In the genomic region with DNA sequence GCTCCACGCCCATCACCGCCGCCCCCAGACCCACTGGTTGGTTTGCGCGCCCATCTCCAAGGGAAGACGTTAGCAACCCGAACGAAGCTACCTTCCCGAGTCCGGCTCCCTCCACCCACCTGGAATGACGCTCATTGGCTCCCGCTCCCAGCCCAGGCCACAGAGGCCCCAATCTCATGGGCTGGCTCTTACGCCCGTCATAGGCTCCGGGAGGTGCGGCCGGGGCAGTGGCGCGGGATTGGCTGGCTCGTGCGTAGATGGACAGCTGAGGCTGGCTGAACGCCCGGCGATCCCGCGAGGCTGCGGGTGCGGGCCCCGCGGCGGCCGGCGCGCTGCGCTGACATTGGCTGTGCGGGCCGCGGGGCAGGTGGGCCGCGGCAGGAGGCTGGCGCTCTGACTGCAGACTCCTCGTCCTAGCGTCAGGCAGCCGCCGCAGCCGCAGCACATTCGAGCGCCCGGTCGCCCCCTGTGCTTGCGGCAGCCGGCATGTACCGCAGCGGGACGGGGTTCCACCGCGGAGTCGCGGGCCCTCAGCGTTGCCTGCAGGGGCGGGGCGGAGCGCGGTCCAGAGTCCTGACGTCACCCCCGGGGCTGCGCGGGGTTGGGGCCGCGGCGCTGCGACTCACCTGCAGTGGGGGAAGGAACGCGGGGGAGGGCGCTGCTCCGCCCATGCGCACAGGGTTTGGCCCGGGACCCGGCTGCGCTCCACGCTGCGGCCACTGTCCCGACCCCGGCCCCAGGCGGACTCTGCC, we compare ENCODE assay signal across 1 cellular context.
TF ChIP-seq lines count a peak whose summit lies in the region.

No MANE protein-coding gene starts in this region.

TF ChIP-seq in H1, 55 proteins besides CTCF, POLR2A, EP300 and RAD21 (continued from another document):
- TF ChIP-seq, protein P1, sequence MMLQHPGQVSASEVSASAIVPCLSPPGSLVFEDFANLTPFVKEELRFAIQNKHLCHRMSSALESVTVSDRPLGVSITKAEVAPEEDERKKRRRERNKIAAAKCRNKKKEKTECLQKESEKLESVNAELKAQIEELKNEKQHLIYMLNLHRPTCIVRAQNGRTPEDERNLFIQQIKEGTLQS (IDR thresholded peaks at IDR 0.05; ENCODE audit: insufficient read depth, low read depth, low read length), result no peak
- peak; percentile 75 for TF ChIP-seq TAF7 (optimal IDR thresholded peaks at IDR 0.05; ENCODE audit: borderline replicate concordance, low read depth, low read length)
- TF ChIP-seq GABPA (IDR thresholded peaks at IDR 0.05; ENCODE audit: borderline replicate concordance, insufficient read depth, low read length), result 0 out of 2 replicates have a peak, but pooled peaks have one; percentile 18
- TF ChIP-seq JUND (IDR thresholded peaks at IDR 0.05; ENCODE audit: low read length), result peak; percentile 88
- TF ChIP-seq KDM1A (IDR thresholded peaks at IDR 0.05; ENCODE audit: borderline replicate concordance, low read length), result no peak
- TF ChIP-seq EZH2 (IDR thresholded peaks at IDR 0.05; ENCODE audit: low read depth, low read length, severe bottlenecking), result no peak
- TF ChIP-seq POU5F1 (IDR thresholded peaks at IDR 0.05; ENCODE audit: low read depth, low read length), result no peak
- no peak for TF ChIP-seq RFX5 (IDR thresholded peaks at IDR 0.05; ENCODE audit: borderline replicate concordance, low read depth, low read length)
- TF ChIP-seq RBBP5 (IDR thresholded peaks at IDR 0.05; ENCODE audit: borderline replicate concordance, low read depth, low read length), result peak; percentile 61; the same call in 1 of the 2 replicates
- no peak for TF ChIP-seq YY1 (IDR thresholded peaks at IDR 0.05; ENCODE audit: low read depth, low read length)
- 0 out of 2 replicates have a peak, but pooled peaks have one; percentile 17 for TF ChIP-seq JUN (IDR thresholded peaks at IDR 0.05; ENCODE audit: low read depth, low read length)
- peak; percentile 90 for TF ChIP-seq SP2 (IDR thresholded peaks at IDR 0.05; ENCODE audit: low read length)
- TF ChIP-seq SRF (IDR thresholded peaks at IDR 0.05; ENCODE audit: low read depth, low read length), result 0 out of 2 replicates have a peak, but pooled peaks have one; percentile 3
- TF ChIP-seq, protein P2, sequence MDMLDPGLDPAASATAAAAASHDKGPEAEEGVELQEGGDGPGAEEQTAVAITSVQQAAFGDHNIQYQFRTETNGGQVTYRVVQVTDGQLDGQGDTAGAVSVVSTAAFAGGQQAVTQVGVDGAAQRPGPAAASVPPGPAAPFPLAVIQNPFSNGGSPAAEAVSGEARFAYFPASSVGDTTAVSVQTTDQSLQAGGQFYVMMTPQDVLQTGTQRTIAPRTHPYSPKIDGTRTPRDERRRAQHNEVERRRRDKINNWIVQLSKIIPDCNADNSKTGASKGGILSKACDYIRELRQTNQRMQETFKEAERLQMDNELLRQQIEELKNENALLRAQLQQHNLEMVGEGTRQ (IDR thresholded peaks at IDR 0.05; ENCODE audit: low read length), result no peak
- no peak for TF ChIP-seq BCL11A (IDR thresholded peaks at IDR 0.05; ENCODE audit: low read depth in 2 of 2, low read length in 2 of 2)
- TF ChIP-seq, protein P3, sequence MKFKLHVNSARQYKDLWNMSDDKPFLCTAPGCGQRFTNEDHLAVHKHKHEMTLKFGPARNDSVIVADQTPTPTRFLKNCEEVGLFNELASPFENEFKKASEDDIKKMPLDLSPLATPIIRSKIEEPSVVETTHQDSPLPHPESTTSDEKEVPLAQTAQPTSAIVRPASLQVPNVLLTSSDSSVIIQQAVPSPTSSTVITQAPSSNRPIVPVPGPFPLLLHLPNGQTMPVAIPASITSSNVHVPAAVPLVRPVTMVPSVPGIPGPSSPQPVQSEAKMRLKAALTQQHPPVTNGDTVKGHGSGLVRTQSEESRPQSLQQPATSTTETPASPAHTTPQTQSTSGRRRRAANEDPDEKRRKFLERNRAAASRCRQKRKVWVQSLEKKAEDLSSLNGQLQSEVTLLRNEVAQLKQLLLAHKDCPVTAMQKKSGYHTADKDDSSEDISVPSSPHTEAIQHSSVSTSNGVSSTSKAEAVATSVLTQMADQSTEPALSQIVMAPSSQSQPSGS (IDR thresholded peaks at IDR 0.05; ENCODE audit: low read length), result no peak
- TF ChIP-seq BACH1 (IDR thresholded peaks at IDR 0.05; ENCODE audit: low read length), result peak; percentile 31; the same call in 1 of the 2 replicates
- TF ChIP-seq BRCA1 (IDR thresholded peaks at IDR 0.05; ENCODE audit: low read depth, low read length), result peak; percentile 65
- TF ChIP-seq MAFK (IDR thresholded peaks at IDR 0.05; ENCODE audit: low read depth, low read length), result no peak
- TF ChIP-seq POLR2AphosphoS5 (IDR thresholded peaks at IDR 0.05; ENCODE audit: low read depth, low read length), result peak; percentile 60; the same call in 1 of the 2 replicates
- TF ChIP-seq NANOG (IDR thresholded peaks at IDR 0.05; ENCODE audit: insufficient read depth, low read depth, low read length, poor library complexity, severe bottlenecking), result no peak
- peak; percentile 83 for TF ChIP-seq KDM4A (IDR thresholded peaks at IDR 0.05; ENCODE audit: low read depth, low read length, severe bottlenecking)
- TF ChIP-seq SIRT6 (IDR thresholded peaks at IDR 0.05; ENCODE audit: low read length), result no peak
- peak; percentile 72 for TF ChIP-seq ASH2L (IDR thresholded peaks at IDR 0.05; ENCODE audit: low read length)
- TF ChIP-seq SIX5 (IDR thresholded peaks at IDR 0.05; ENCODE audit: low read depth, low read length), result no peak
- TF ChIP-seq TCF12 (IDR thresholded peaks at IDR 0.05; ENCODE audit: low read depth, low read length), result peak; percentile 28; the same call in 1 of the 2 replicates
- peak; percentile 69; the same call in 1 of the 2 replicates for TF ChIP-seq TAF1 (IDR thresholded peaks at IDR 0.05; ENCODE audit: low read depth, low read length)
- TF ChIP-seq HDAC6 (IDR thresholded peaks at IDR 0.05; ENCODE audit: low read depth, low read length), result no peak
- TF ChIP-seq FOSL1 (IDR thresholded peaks at IDR 0.05; ENCODE audit: insufficient read depth, low read depth, low read length), result no peak
- TF ChIP-seq EGR1 (IDR thresholded peaks at IDR 0.05; ENCODE audit: borderline replicate concordance, low read depth, low read length), result peak; percentile 92; the same call in 1 of the 2 replicates
- peak; percentile 87 for TF ChIP-seq CREB1 (IDR thresholded peaks at IDR 0.05)
- no peak for TF ChIP-seq CBX8 (IDR thresholded peaks at IDR 0.05; ENCODE audit: borderline replicate concordance, low read depth, low read length)
- no peak for TF ChIP-seq RNF2 (IDR thresholded peaks at IDR 0.05; ENCODE audit: borderline replicate concordance, low read depth, low read length, missing control alignments, poor library complexity, severe bottlenecking)
- TF ChIP-seq NRF1 (IDR thresholded peaks at IDR 0.05; ENCODE audit: low read depth, low read length), result peak; percentile 70
- peak; percentile 35 for TF ChIP-seq TBP (IDR thresholded peaks at IDR 0.05; ENCODE audit: low read depth, low read length)
- TF ChIP-seq, protein P4, sequence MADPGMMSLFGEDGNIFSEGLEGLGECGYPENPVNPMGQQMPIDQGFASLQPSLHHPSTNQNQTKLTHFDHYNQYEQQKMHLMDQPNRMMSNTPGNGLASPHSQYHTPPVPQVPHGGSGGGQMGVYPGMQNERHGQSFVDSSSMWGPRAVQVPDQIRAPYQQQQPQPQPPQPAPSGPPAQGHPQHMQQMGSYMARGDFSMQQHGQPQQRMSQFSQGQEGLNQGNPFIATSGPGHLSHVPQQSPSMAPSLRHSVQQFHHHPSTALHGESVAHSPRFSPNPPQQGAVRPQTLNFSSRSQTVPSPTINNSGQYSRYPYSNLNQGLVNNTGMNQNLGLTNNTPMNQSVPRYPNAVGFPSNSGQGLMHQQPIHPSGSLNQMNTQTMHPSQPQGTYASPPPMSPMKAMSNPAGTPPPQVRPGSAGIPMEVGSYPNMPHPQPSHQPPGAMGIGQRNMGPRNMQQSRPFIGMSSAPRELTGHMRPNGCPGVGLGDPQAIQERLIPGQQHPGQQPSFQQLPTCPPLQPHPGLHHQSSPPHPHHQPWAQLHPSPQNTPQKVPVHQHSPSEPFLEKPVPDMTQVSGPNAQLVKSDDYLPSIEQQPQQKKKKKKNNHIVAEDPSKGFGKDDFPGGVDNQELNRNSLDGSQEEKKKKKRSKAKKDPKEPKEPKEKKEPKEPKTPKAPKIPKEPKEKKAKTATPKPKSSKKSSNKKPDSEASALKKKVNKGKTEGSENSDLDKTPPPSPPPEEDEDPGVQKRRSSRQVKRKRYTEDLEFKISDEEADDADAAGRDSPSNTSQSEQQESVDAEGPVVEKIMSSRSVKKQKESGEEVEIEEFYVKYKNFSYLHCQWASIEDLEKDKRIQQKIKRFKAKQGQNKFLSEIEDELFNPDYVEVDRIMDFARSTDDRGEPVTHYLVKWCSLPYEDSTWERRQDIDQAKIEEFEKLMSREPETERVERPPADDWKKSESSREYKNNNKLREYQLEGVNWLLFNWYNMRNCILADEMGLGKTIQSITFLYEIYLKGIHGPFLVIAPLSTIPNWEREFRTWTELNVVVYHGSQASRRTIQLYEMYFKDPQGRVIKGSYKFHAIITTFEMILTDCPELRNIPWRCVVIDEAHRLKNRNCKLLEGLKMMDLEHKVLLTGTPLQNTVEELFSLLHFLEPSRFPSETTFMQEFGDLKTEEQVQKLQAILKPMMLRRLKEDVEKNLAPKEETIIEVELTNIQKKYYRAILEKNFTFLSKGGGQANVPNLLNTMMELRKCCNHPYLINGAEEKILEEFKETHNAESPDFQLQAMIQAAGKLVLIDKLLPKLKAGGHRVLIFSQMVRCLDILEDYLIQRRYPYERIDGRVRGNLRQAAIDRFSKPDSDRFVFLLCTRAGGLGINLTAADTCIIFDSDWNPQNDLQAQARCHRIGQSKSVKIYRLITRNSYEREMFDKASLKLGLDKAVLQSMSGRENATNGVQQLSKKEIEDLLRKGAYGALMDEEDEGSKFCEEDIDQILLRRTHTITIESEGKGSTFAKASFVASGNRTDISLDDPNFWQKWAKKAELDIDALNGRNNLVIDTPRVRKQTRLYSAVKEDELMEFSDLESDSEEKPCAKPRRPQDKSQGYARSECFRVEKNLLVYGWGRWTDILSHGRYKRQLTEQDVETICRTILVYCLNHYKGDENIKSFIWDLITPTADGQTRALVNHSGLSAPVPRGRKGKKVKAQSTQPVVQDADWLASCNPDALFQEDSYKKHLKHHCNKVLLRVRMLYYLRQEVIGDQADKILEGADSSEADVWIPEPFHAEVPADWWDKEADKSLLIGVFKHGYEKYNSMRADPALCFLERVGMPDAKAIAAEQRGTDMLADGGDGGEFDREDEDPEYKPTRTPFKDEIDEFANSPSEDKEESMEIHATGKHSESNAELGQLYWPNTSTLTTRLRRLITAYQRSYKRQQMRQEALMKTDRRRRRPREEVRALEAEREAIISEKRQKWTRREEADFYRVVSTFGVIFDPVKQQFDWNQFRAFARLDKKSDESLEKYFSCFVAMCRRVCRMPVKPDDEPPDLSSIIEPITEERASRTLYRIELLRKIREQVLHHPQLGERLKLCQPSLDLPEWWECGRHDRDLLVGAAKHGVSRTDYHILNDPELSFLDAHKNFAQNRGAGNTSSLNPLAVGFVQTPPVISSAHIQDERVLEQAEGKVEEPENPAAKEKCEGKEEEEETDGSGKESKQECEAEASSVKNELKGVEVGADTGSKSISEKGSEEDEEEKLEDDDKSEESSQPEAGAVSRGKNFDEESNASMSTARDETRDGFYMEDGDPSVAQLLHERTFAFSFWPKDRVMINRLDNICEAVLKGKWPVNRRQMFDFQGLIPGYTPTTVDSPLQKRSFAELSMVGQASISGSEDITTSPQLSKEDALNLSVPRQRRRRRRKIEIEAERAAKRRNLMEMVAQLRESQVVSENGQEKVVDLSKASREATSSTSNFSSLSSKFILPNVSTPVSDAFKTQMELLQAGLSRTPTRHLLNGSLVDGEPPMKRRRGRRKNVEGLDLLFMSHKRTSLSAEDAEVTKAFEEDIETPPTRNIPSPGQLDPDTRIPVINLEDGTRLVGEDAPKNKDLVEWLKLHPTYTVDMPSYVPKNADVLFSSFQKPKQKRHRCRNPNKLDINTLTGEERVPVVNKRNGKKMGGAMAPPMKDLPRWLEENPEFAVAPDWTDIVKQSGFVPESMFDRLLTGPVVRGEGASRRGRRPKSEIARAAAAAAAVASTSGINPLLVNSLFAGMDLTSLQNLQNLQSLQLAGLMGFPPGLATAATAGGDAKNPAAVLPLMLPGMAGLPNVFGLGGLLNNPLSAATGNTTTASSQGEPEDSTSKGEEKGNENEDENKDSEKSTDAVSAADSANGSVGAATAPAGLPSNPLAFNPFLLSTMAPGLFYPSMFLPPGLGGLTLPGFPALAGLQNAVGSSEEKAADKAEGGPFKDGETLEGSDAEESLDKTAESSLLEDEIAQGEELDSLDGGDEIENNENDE (IDR thresholded peaks at IDR 0.05; ENCODE audit: insufficient replicate concordance, low read length), result no peak
- peak; percentile 97 for TF ChIP-seq SP1 (IDR thresholded peaks at IDR 0.05; ENCODE audit: low read depth, low read length)
- TF ChIP-seq TEAD4 (IDR thresholded peaks at IDR 0.05; ENCODE audit: low read depth, low read length), result no peak
- TF ChIP-seq SIN3A (conservative IDR thresholded peaks at IDR 0.05 in 1 of 2, IDR thresholded peaks at IDR 0.05 in 1 of 2; ENCODE audit: low read depth in 1 of 2, low read length in 2 of 2), result peak in 1 of 2 experiments; percentile 52; a peak in 2 of 4 replicates
- TF ChIP-seq HDAC2 (IDR thresholded peaks at IDR 0.05; ENCODE audit: borderline replicate concordance in 1 of 2, low read depth in 2 of 2, low read length in 2 of 2), result no peak
- no peak for TF ChIP-seq RXRA (IDR thresholded peaks at IDR 0.05; ENCODE audit: insufficient read depth, low read depth, low read length)
- no peak for TF ChIP-seq GTF2F1 (IDR thresholded peaks at IDR 0.05; ENCODE audit: borderline replicate concordance, low read depth, low read length)
- peak; percentile 98 for TF ChIP-seq PHF8 (conservative IDR thresholded peaks at IDR 0.05; ENCODE audit: low read depth, low read length)
- peak; percentile 93 for TF ChIP-seq CHD2 (IDR thresholded peaks at IDR 0.05; ENCODE audit: low read length)
